In the genomic region with DNA sequence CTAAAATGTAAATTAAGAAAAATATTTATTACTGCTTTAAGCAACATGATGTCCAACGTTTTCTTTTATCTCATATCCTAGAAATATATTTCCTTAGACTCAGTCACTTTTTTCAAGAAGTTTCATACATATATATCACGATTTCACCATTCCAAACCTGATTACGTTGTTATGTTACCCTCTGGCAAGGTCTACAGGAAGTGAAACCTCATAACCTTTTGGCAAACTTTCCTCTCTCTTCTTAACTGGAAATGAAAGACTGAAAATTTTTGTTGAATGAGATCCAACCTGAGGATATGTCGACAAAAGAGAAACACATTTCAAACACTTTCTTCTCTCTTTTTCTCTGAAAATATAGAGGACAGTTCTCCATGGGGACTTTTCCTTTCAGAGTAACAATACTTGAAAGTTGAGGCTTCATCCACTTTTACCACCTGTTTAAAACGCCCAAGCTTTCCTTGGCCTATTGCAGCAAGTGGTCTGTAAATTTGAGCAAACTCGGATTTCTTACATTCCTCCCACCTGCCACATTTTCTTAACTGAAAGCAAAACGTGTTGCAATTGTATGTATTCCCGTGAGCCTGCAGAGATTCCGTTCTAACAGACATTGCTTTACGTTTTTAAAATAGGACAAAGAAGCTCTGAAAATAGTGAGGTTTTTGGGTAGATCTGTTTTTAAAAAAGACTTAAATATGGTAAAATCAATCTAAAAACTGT, we compare ENCODE assay signal across 20 cellular contexts.
DNase-seq lines count a peak whose midpoint lies in the region; ATAC-seq, FAIRE-seq and TF ChIP-seq lines count a peak whose summit lies in the region.
"Had no signal": no experiment of that assay in that cellular context is flagged by ENCODE, and none has a peak within 500 bp of the region (broad histone marks: within the 10 kb centered on the region; RNA-seq: fewer than 3 reads in every experiment).

No MANE protein-coding gene starts in this region.

- no peak overlapping the region for H3K23ac ChIP-seq in neuronal stem cell (ENCODE audit: low read depth, low read length, poor library complexity)

- H3K9me3 ChIP-seq in PC-9 (ENCODE audit: insufficient read depth, low read depth) (no peaks in the 10 kb centered on the region), neuronal stem cell (replicated peaks in 1 of 2; ENCODE audit: control insufficient read depth in 2 of 2, insufficient read depth in 1 of 2, low read depth in 1 of 2, low read length in 2 of 2) (no peaks in the 10 kb centered on the region)
- H3K9me3 ChIP-seq: right atrium auricular region had no signal

- H3F3A ChIP-seq in PC-9 (ENCODE audit: insufficient read depth, low read depth) = no peaks in the 10 kb centered on the region

- no peak overlapping the region for H4K91ac ChIP-seq in neuronal stem cell (ENCODE audit: low read depth, low read length, poor library complexity)

- 100% methylated on average over 1 of the region's 10 CpGs; no CpG with 5 or more reads in 1 of the 2 donors for WGBS in neuronal stem cell (ENCODE audit: extremely low coverage in 2 of 2, insufficient read length in 2 of 2, insufficient replicate concordance in 1 of 2), 2 donors

- no peak overlapping the region for H3K9ac ChIP-seq in neuronal stem cell (ENCODE audit: low read depth, low read length, poor library complexity)

- H3K27me3 ChIP-seq in PC-9 (ENCODE audit: insufficient read depth, low read depth) (no peaks in the 10 kb centered on the region), neuronal stem cell (ENCODE audit: control insufficient read depth in 3 of 3, insufficient read depth in 3 of 3, low read depth in 1 of 3, low read length in 3 of 3) (no peaks in the 10 kb centered on the region)
- H3K27me3 ChIP-seq: right atrium auricular region had no signal

- H3K14ac ChIP-seq in neuronal stem cell (ENCODE audit: low read length) = no peak overlapping the region

- intact Hi-C loops in PC-9 (cut with micrococcal nuclease; ENCODE audit: unreplicated experiment) = no loop called here

- H2BK12ac ChIP-seq in neuronal stem cell (ENCODE audit: low read length) = no peak overlapping the region

- H3K36me3 ChIP-seq in PC-9 (ENCODE audit: low read depth) (no peaks in the 10 kb centered on the region), neuronal stem cell (replicated peaks in 1 of 2; ENCODE audit: control insufficient read depth in 2 of 2, insufficient read depth in 2 of 2, low read length in 2 of 2) (no peaks in the 10 kb centered on the region)
- H3K36me3 ChIP-seq: right atrium auricular region had no signal

- H2BK120ac ChIP-seq in neuronal stem cell (ENCODE audit: low read depth, low read length) = no peak overlapping the region

- H3K18ac ChIP-seq in neuronal stem cell (ENCODE audit: low read length) = no peak overlapping the region

- TF ChIP-seq POLR2A in GM12891 (IDR thresholded peaks at IDR 0.05; ENCODE audit: low read depth, low read length) = no peak

- H3K27ac ChIP-seq in PC-9 = no peak overlapping the region
- H3K27ac ChIP-seq in neuronal stem cell (replicated peaks; ENCODE audit: low read length) = no peak overlapping the region

- H3K4ac ChIP-seq in neuronal stem cell (ENCODE audit: low read length) = no peak overlapping the region

- no peak for TF ChIP-seq CTCF in PC-9 (conservative IDR thresholded peaks at IDR 0.05)

- no TSS peak for BruUV-seq in PC-9 (replicated peaks; lab: Mats Ljungman, UMichigan)

- POLR2A ChIA-PET in PC-9 (lab: Charles Lee; ENCODE audit: unreplicated experiment) = no interaction called here

- no peak for ATAC-seq in HG03460 (IDR thresholded peaks at IDR 0.05; ENCODE audit: unreplicated experiment)
- no peak for ATAC-seq in GM19463 (IDR thresholded peaks at IDR 0.05; ENCODE audit: unreplicated experiment)
- ATAC-seq: activated CD4-positive, CD25-positive, alpha-beta regulatory T cell treated with anti-CD3 and anti-CD28 coated beads, Interleukin-2, amount 50 U/mL, for 24 hours had no signal

- H3K4me3 ChIP-seq in PC-9 (no peak overlapping the region), neuronal stem cell (ENCODE audit: low read length in 2 of 2) (no peak overlapping the region)
- H3K4me3 ChIP-seq: right atrium auricular region had no signal

- H2AK5ac ChIP-seq in neuronal stem cell (ENCODE audit: low read depth, low read length) = no peak overlapping the region

- CTCF ChIA-PET in PC-9 (lab: Charles Lee) = no interaction called here

- no peak for FAIRE-seq in GM12891 (lab: Jason Lieb, UNC)
- FAIRE-seq: GM18507, GM19239 had no signal

- no peak overlapping the region for H3K4me2 ChIP-seq in PC-9
- no peak overlapping the region for H3K4me2 ChIP-seq in neuronal stem cell (ENCODE audit: insufficient read depth, low read length, poor library complexity, severe bottlenecking)

- no peaks in the 10 kb centered on the region for H4K20me1 ChIP-seq in PC-9 (ENCODE audit: insufficient read depth)

- H2BK15ac ChIP-seq in neuronal stem cell (ENCODE audit: low read length) = no peak overlapping the region

- no peaks in the 10 kb centered on the region for H3K79me2 ChIP-seq in PC-9 (ENCODE audit: low read depth)

- H2AFZ ChIP-seq in PC-9 (0 out of 2 replicates have a peak overlapping the region, but pooled peaks have one; percentile 26), neuronal stem cell (ENCODE audit: low read length) (peak overlapping the region; percentile 59)

- no peaks in the 10 kb centered on the region for H3K79me1 ChIP-seq in neuronal stem cell (ENCODE audit: low read depth, low read length)

- DNase-seq in GM12891 (ENCODE audit: insufficient read length, low spot score) = no peak
- no peak for DNase-seq in PC-9
- peak; percentile 27 for DNase-seq in dedifferentiated amniotic fluid mesenchymal stem cell (ENCODE audit: extremely low spot score)
- DNase-seq in neuronal stem cell (ENCODE audit: low spot score) = no peak
- DNase-seq in stimulated activated CD4-positive, alpha-beta T cell treated with anti-CD3 and anti-CD28 coated beads, Interleukin-4, amount 100 ng/mL, for 24 hours = no peak
- DNase-seq in NCI-H446 treated with DMSO at 0.1 percent for 48 hours (lab: John Stamatoyannopoulos, UW) = no peak
- DNase-seq: activated naive CD4-positive, alpha-beta T cell; AML-193; cerebellar nuclear complex; hippocampal formation; NCI-H2029 treated with DMSO at 0.1 percent for 48 hours; Right ventricle myocardium superior; stimulated activated CD4-positive, alpha-beta T cell treated with anti-CD3 and anti-CD28 coated beads, Interleukin-4, amount 100 ng/mL, for 1 hour; T-helper 2 cell had no signal

- H3K4me1 ChIP-seq in PC-9 (replicated peaks; ENCODE audit: insufficient read depth) (no peaks in the 10 kb centered on the region), neuronal stem cell (ENCODE audit: control insufficient read depth in 2 of 2, insufficient read depth in 1 of 2, low read depth in 1 of 2, low read length in 2 of 2) (peaks cover 0 to 11% of the 10 kb centered on the region in 2 donors)
- H3K4me1 ChIP-seq: right atrium auricular region had no signal

- H4K8ac ChIP-seq in neuronal stem cell (ENCODE audit: low read depth, low read length) = no peak overlapping the region

- H2BK5ac ChIP-seq in neuronal stem cell (ENCODE audit: low read length) = no peak overlapping the region

- H3K9me2 ChIP-seq in PC-9 (ENCODE audit: insufficient read depth) = no peaks in the 10 kb centered on the region

TF ChIP-seq in GM12891, 5 proteins besides CTCF, POLR2A, EP300 and RAD21:
- TF ChIP-seq TAF1 (IDR thresholded peaks at IDR 0.05; ENCODE audit: low read depth, low read length) (no peak), SPI1 (IDR thresholded peaks at IDR 0.05; ENCODE audit: low read depth, low read length) (peak; percentile 72)
